ENCODE assay signal across 19 cellular contexts in the genomic region with DNA sequence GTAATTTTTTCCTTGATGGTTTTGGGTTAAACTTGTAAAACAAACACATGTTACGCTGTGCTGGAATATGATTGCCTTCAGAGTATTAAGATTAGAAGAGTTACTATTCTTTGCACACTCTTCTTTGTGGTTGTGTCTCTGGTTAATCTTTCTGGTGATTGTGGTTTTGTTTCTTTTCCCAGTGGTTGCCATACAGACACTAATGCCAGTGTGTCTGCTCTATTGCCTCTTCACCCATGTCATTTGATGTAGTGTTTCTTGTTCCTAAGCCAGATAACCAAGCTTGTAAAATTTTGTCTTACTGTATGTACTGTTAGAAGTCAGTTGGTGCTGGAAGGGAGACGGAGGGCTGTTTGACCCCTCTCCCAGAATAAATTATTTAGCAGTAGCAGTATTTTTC.
DNase-seq lines count a peak whose midpoint lies in the region; ATAC-seq and TF ChIP-seq lines count a peak whose summit lies in the region.
"Had no signal": no experiment of that assay in that cellular context is flagged by ENCODE, and none has a peak within 500 bp of the region (broad histone marks: within the 10 kb centered on the region; RNA-seq: fewer than 3 reads in every experiment).

No MANE protein-coding gene starts in this region.

- BruUV-seq in OCI-LY7 (replicated peaks; lab: Mats Ljungman, UMichigan), result no TSS peak

- ATAC-seq in GM21825 (IDR thresholded peaks at IDR 0.05; ENCODE audit: unreplicated experiment), result peak; percentile 52
- ATAC-seq: activated CD4-positive, alpha-beta T cell treated with anti-CD3 and anti-CD28 coated beads for 36 hours; SK-N-SH treated with all-trans-retinoic acid at 6 μM for 48 hours; upper lobe of right lung had no signal

- no peak overlapping the region for H2AFZ ChIP-seq in OCI-LY7 (ENCODE audit: low read length)

- H3K4me1 ChIP-seq in OCI-LY7 (ENCODE audit: insufficient read depth, low read length, poor library complexity, severe bottlenecking), result peaks cover 43% of the 10 kb centered on the region
- H3K4me1 ChIP-seq: upper lobe of right lung had no signal

- H3K79me2 ChIP-seq in OCI-LY7 (ENCODE audit: insufficient read depth, low read depth, low read length), result peaks cover 22% of the 10 kb centered on the region; the same call in 1 of the 2 replicates

- CTCF ChIA-PET in activated CD4-positive, alpha-beta memory T cell treated with anti-CD3 and anti-CD28 coated beads, Interleukin-2, amount 10 ng/mL, durations not matched to agents 7 days and 5 days (lab: Charles Lee), result interaction anchor here (1.1 to 1.3 kb wide), 2 partner anchors 12 to 265 kb away, joined by 3 to 4 read pairs; no protein-coding TSS in a partner anchor
- CTCF ChIA-PET in activated CD4-positive, alpha-beta memory T cell treated with anti-CD3 and anti-CD28 coated beads for 36 hours (lab: Charles Lee), result interaction anchor here (0.6 to 1.4 kb wide), 3 partner anchors 10 to 272 kb away, joined by 3 to 5 read pairs (median 3); no protein-coding TSS in a partner anchor
- CTCF ChIA-PET in OCI-LY7 (lab: Charles Lee; ENCODE audit: unreplicated experiment), result interaction anchor here (1.8 kb wide), 1 partner anchor 11 kb away, joined by 5 read pairs; no protein-coding TSS in a partner anchor

- H4K20me1 ChIP-seq in OCI-LY7 (ENCODE audit: insufficient read depth, low read length), result no peaks in the 10 kb centered on the region

- H3K27ac Mint-ChIP-seq in activated CD4-positive, alpha-beta memory T cell treated with anti-CD3 and anti-CD28 coated beads, Interleukin-2, amount 10 ng/mL, durations not matched to agents 7 days and 5 days, result peak overlapping the region; percentile 6
- no peak overlapping the region for H3K27ac Mint-ChIP-seq in activated CD4-positive, alpha-beta memory T cell treated with anti-CD3 and anti-CD28 coated beads for 36 hours
- peak overlapping the region; percentile 6 for H3K27ac Mint-ChIP-seq in mesothelial cell of epicardium
- no peak overlapping the region for H3K27ac Mint-ChIP-seq in activated T-helper 1 cell treated with anti-CD3 and anti-CD28 coated beads, Interleukin-12 subunit alpha, Interleukin-12 subunit beta, Interleukin-2, Interleukin-4 antibody, amounts not matched to agents 30 ng/mL and 10 ng/mL and 1 ng/mL, durations not matched to agents 14 hours and 24 hours and 36 hours
- H3K27ac Mint-ChIP-seq: activated CD4-positive, alpha-beta T cell treated with anti-CD3 and anti-CD28 coated beads for 36 hours had no signal

- intact Hi-C loops in activated CD4-positive, alpha-beta memory T cell treated with anti-CD3 and anti-CD28 coated beads for 36 hours (cut with micrococcal nuclease), result loop anchor here (5.0 kb wide), 1 partner anchor 126 kb away; the partner anchor contains the start of genes PHTF2 and TMEM60
- intact Hi-C loops in OCI-LY7 (cut with micrococcal nuclease; ENCODE audit: unreplicated experiment), result loop anchor here (5.0 kb wide), 1 partner anchor 226 kb away; the partner anchor contains the start of gene RSBN1L
- intact Hi-C loops in activated T-helper 1 cell treated with anti-CD3 and anti-CD28 coated beads, Interleukin-12 subunit alpha, Interleukin-12 subunit beta, Interleukin-2, Interleukin-4 antibody, amounts not matched to agents 30 ng/mL and 10 ng/mL and 1 ng/mL, durations not matched to agents 14 hours and 24 hours and 36 hours (cut with micrococcal nuclease), result no loop called here

- no peaks in the 10 kb centered on the region for H3K27me3 Mint-ChIP-seq in activated CD4-positive, alpha-beta memory T cell treated with anti-CD3 and anti-CD28 coated beads, Interleukin-2, amount 10 ng/mL, durations not matched to agents 7 days and 5 days
- no peaks in the 10 kb centered on the region for H3K27me3 Mint-ChIP-seq in activated CD4-positive, alpha-beta memory T cell treated with anti-CD3 and anti-CD28 coated beads for 36 hours
- no peaks in the 10 kb centered on the region for H3K27me3 Mint-ChIP-seq in mesothelial cell of epicardium (ENCODE audit: low read depth)
- no peaks in the 10 kb centered on the region for H3K27me3 Mint-ChIP-seq in activated T-helper 1 cell treated with anti-CD3 and anti-CD28 coated beads, Interleukin-12 subunit alpha, Interleukin-12 subunit beta, Interleukin-2, Interleukin-4 antibody, amounts not matched to agents 30 ng/mL and 10 ng/mL and 1 ng/mL, durations not matched to agents 14 hours and 24 hours and 36 hours (ENCODE audit: insufficient read depth)
- H3K27me3 Mint-ChIP-seq: activated CD4-positive, alpha-beta T cell treated with anti-CD3 and anti-CD28 coated beads for 36 hours had no signal

- peak overlapping the region; percentile 42 for H3K27ac ChIP-seq in OCI-LY7 (ENCODE audit: low read depth, low read length, poor library complexity, severe bottlenecking)
- H3K27ac ChIP-seq: upper lobe of right lung had no signal

- peaks cover 44% of the 10 kb centered on the region for H3K36me3 Mint-ChIP-seq in activated CD4-positive, alpha-beta memory T cell treated with anti-CD3 and anti-CD28 coated beads, Interleukin-2, amount 10 ng/mL, durations not matched to agents 7 days and 5 days (ENCODE audit: low read depth)
- peaks cover 20% of the 10 kb centered on the region for H3K36me3 Mint-ChIP-seq in activated CD4-positive, alpha-beta memory T cell treated with anti-CD3 and anti-CD28 coated beads for 36 hours
- H3K36me3 Mint-ChIP-seq in mesothelial cell of epicardium, result peaks cover 8% of the 10 kb centered on the region
- H3K36me3 Mint-ChIP-seq in activated T-helper 1 cell treated with anti-CD3 and anti-CD28 coated beads, Interleukin-12 subunit alpha, Interleukin-12 subunit beta, Interleukin-2, Interleukin-4 antibody, amounts not matched to agents 30 ng/mL and 10 ng/mL and 1 ng/mL, durations not matched to agents 14 hours and 24 hours and 36 hours (ENCODE audit: low read depth), result peaks cover 5% of the 10 kb centered on the region

- no peak for DNase-seq in activated CD4-positive, alpha-beta memory T cell treated with anti-CD3 and anti-CD28 coated beads, Interleukin-2, amount 10 ng/mL, durations not matched to agents 7 days and 5 days
- no peak for DNase-seq in activated CD4-positive, alpha-beta memory T cell treated with anti-CD3 and anti-CD28 coated beads for 36 hours
- DNase-seq in OCI-LY7 (ENCODE audit: low spot score), result no peak
- DNase-seq in mesothelial cell of epicardium (ENCODE audit: low spot score in 2 of 2, unreplicated experiment in 2 of 2), result no peak
- DNase-seq in activated T-cell treated with anti-CD3 and anti-CD28 coated beads, Interleukin-2, amount 50 U/mL, for 1 hour, result no peak
- no peak for DNase-seq in activated T-helper 1 cell treated with anti-CD3 and anti-CD28 coated beads, Interleukin-12 subunit alpha, Interleukin-12 subunit beta, Interleukin-2, Interleukin-4 antibody, amounts not matched to agents 30 ng/mL and 10 ng/mL and 1 ng/mL, durations not matched to agents 14 hours and 24 hours and 36 hours (ENCODE audit: low spot score)
- DNase-seq in activated CD8-positive, alpha-beta memory T cell treated with anti-CD3 and anti-CD28 coated beads, Interleukin-2, amount 50 U/mL, for 4 hours, result no peak
- DNase-seq: activated CD4-positive, alpha-beta T cell treated with anti-CD3 and anti-CD28 coated beads for 36 hours; activated gamma-delta T cell; central memory CD4-positive, alpha-beta T cell; erythroblast; KG1; NCI-H1436 treated with DMSO at 0.1 percent for 48 hours; NCI-H2171; small intestine; stimulated activated CD4-positive, alpha-beta T cell treated with anti-CD3 and anti-CD28 coated beads, Interleukin-4, amount 100 ng/mL, for 1 hour; upper lobe of right lung had no signal

- POLR2A ChIA-PET in activated CD4-positive, alpha-beta memory T cell treated with anti-CD3 and anti-CD28 coated beads, Interleukin-2, amount 10 ng/mL, durations not matched to agents 7 days and 5 days (lab: Charles Lee), result interaction anchor here (1.0 to 1.3 kb wide), 3 partner anchors 60 to 89 kb away, joined by 3 to 4 read pairs (median 3); no protein-coding TSS in a partner anchor
- POLR2A ChIA-PET in activated CD4-positive, alpha-beta memory T cell treated with anti-CD3 and anti-CD28 coated beads for 36 hours (lab: Charles Lee), result no interaction called here
- POLR2A ChIA-PET in OCI-LY7 (lab: Charles Lee), result interaction anchor here (0.6 to 7.9 kb wide), 7 partner anchors 10 to 236 kb away, joined by 3 to 106 read pairs (median 4); no protein-coding TSS in a partner anchor

- peaks cover 79% of the 10 kb centered on the region for H3K36me3 ChIP-seq in OCI-LY7 (ENCODE audit: insufficient read depth, low read length)
- H3K36me3 ChIP-seq: upper lobe of right lung had no signal

- peaks cover 18% of the 10 kb centered on the region for H3K4me1 Mint-ChIP-seq in activated CD4-positive, alpha-beta memory T cell treated with anti-CD3 and anti-CD28 coated beads, Interleukin-2, amount 10 ng/mL, durations not matched to agents 7 days and 5 days
- peaks cover 5% of the 10 kb centered on the region for H3K4me1 Mint-ChIP-seq in activated CD4-positive, alpha-beta memory T cell treated with anti-CD3 and anti-CD28 coated beads for 36 hours (ENCODE audit: low read depth)
- H3K4me1 Mint-ChIP-seq in mesothelial cell of epicardium, result peaks cover 4% of the 10 kb centered on the region
- H3K4me1 Mint-ChIP-seq in activated T-helper 1 cell treated with anti-CD3 and anti-CD28 coated beads, Interleukin-12 subunit alpha, Interleukin-12 subunit beta, Interleukin-2, Interleukin-4 antibody, amounts not matched to agents 30 ng/mL and 10 ng/mL and 1 ng/mL, durations not matched to agents 14 hours and 24 hours and 36 hours (ENCODE audit: low read depth), result peaks cover 6% of the 10 kb centered on the region

- H3K9me2 ChIP-seq in OCI-LY7 (ENCODE audit: insufficient read depth, low read length), result no peaks in the 10 kb centered on the region

- H3K4me3 ChIP-seq in OCI-LY7 (ENCODE audit: low read depth, low read length, poor library complexity, severe bottlenecking), result no peak overlapping the region
- H3K4me3 ChIP-seq: upper lobe of right lung had no signal

- H3K4me3 Mint-ChIP-seq in activated CD4-positive, alpha-beta memory T cell treated with anti-CD3 and anti-CD28 coated beads, Interleukin-2, amount 10 ng/mL, durations not matched to agents 7 days and 5 days, result no peak overlapping the region
- H3K4me3 Mint-ChIP-seq in activated CD4-positive, alpha-beta memory T cell treated with anti-CD3 and anti-CD28 coated beads for 36 hours, result no peak overlapping the region
- H3K4me3 Mint-ChIP-seq in mesothelial cell of epicardium, result no peak overlapping the region
- no peak overlapping the region for H3K4me3 Mint-ChIP-seq in activated T-helper 1 cell treated with anti-CD3 and anti-CD28 coated beads, Interleukin-12 subunit alpha, Interleukin-12 subunit beta, Interleukin-2, Interleukin-4 antibody, amounts not matched to agents 30 ng/mL and 10 ng/mL and 1 ng/mL, durations not matched to agents 14 hours and 24 hours and 36 hours
- H3K4me3 Mint-ChIP-seq: activated CD4-positive, alpha-beta T cell treated with anti-CD3 and anti-CD28 coated beads for 36 hours had no signal

- H3K9me3 ChIP-seq in OCI-LY7 (ENCODE audit: low read length), result no peaks in the 10 kb centered on the region
- H3K9me3 ChIP-seq: upper lobe of right lung had no signal

- TF ChIP-seq CTCF in OCI-LY7 (conservative IDR thresholded peaks at IDR 0.05; ENCODE audit: low read length) (no peak), mesothelial cell of epicardium (IDR thresholded peaks at IDR 0.05; ENCODE audit: unreplicated experiment) (no peak)

- peak overlapping the region; percentile 43 for H3K4me2 ChIP-seq in OCI-LY7 (ENCODE audit: low read length)

- no peaks in the 10 kb centered on the region for H3K9me3 Mint-ChIP-seq in activated CD4-positive, alpha-beta memory T cell treated with anti-CD3 and anti-CD28 coated beads, Interleukin-2, amount 10 ng/mL, durations not matched to agents 7 days and 5 days
- H3K9me3 Mint-ChIP-seq in activated CD4-positive, alpha-beta memory T cell treated with anti-CD3 and anti-CD28 coated beads for 36 hours, result no peaks in the 10 kb centered on the region
- H3K9me3 Mint-ChIP-seq in mesothelial cell of epicardium, result no peaks in the 10 kb centered on the region
- no peaks in the 10 kb centered on the region for H3K9me3 Mint-ChIP-seq in activated T-helper 1 cell treated with anti-CD3 and anti-CD28 coated beads, Interleukin-12 subunit alpha, Interleukin-12 subunit beta, Interleukin-2, Interleukin-4 antibody, amounts not matched to agents 30 ng/mL and 10 ng/mL and 1 ng/mL, durations not matched to agents 14 hours and 24 hours and 36 hours

Comparison
In these comparisons a context has a peak if more than half of its experiments do, and no peak if none do; other contexts are left out.
1. H3K27ac Mint-ChIP-seq: peak in activated CD4-positive, alpha-beta memory T cell treated with anti-CD3 and anti-CD28 coated beads, Interleukin-2, amount 10 ng/mL, durations not matched to agents 7 days and 5 days (single experiment) and mesothelial cell of epicardium (single experiment); none in activated CD4-positive, alpha-beta memory T cell treated with anti-CD3 and anti-CD28 coated beads for 36 hours (single experiment) and activated T-helper 1 cell treated with anti-CD3 and anti-CD28 coated beads, Interleukin-12 subunit alpha, Interleukin-12 subunit beta, Interleukin-2, Interleukin-4 antibody, amounts not matched to agents 30 ng/mL and 10 ng/mL and 1 ng/mL, durations not matched to agents 14 hours and 24 hours and 36 hours (single experiment).